In the genomic region with DNA sequence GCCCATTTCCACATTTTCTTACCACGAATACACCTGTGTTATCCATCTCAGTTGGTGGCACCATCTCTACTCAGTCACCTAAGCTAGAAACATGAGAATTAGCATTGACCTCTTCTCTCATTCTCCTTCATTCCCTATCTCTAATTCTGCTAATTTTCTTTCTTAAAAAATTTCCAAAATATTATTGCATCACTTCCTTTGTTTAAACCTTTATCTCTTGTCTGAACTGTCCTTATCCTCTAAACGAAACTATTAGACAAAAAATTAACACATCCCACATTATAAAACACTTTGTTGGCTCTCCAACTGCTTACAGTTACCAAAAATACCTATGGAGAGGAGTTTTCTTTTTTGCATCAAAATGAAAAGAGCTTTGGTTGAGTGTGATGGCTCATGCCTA, we compare ENCODE assay signal across 24 cellular contexts. TPM values are rescaled to one million over a fixed set of nuclear protein-coding genes. Genes with fewer than 3 reads are reported as not detected.
DNase-seq lines count a peak whose midpoint lies in the region; ATAC-seq, FAIRE-seq and TF ChIP-seq lines count a peak whose summit lies in the region.
"Had no signal": no experiment of that assay in that cellular context is flagged by ENCODE, and none has a peak within 500 bp of the region (broad histone marks: within the 10 kb centered on the region; RNA-seq: fewer than 3 reads in every experiment).

No MANE protein-coding gene starts in this region.

- H3K4me3 Mint-ChIP-seq in Caco-2 (ENCODE audit: unreplicated experiment), result no peak overlapping the region
- H3K4me3 Mint-ChIP-seq in stimulated activated effector memory CD8-positive, alpha-beta T cell treated with anti-CD3 and anti-CD28 coated beads, Interleukin-12 subunit alpha, Interleukin-12 subunit beta, amount 100 ng/mL, for 72 hours, result no peak overlapping the region
- H3K4me3 Mint-ChIP-seq: CD14-positive monocyte; CD4-positive, alpha-beta memory T cell; CD4-positive, CD25-positive, alpha-beta regulatory T cell; CD8-positive, alpha-beta memory T cell had no signal

- no peak overlapping the region for H2BK5ac ChIP-seq in IMR-90 (ENCODE audit: low read depth, low read length, poor library complexity, severe bottlenecking)

- no peak overlapping the region for H4K8ac ChIP-seq in IMR-90 (ENCODE audit: low read depth in 2 of 2, low read length in 2 of 2)

- no peak overlapping the region for H2BK15ac ChIP-seq in IMR-90 (ENCODE audit: low read depth, low read length)

- no TSS peak for BruUV-seq in Caco-2 (replicated peaks; lab: Mats Ljungman, UMichigan)
- BruUV-seq in IMR-90 (replicated peaks; lab: Mats Ljungman, UMichigan), result no TSS peak
- BruUV-seq in K562 (replicated peaks; lab: Mats Ljungman, UMichigan), result no TSS peak

- no peak overlapping the region for H3K4me3 ChIP-seq in Caco-2 (ENCODE audit: low read depth, low read length)
- no peak overlapping the region for H3K4me3 ChIP-seq in IMR-90 (ENCODE audit: insufficient read depth, low read depth, low read length)
- H3K4me3 ChIP-seq in K562, result no peak overlapping the region
- H3K4me3 ChIP-seq in sigmoid colon, result no peak overlapping the region
- no peak overlapping the region for H3K4me3 ChIP-seq in SK-N-SH (ENCODE audit: low read depth in 2 of 2, low read length in 1 of 2)
- H3K4me3 ChIP-seq: BLaER1 had no signal

- H3K27ac Mint-ChIP-seq in Caco-2 (ENCODE audit: unreplicated experiment), result peak overlapping the region; percentile 9
- peak overlapping the region; percentile 75 for H3K27ac Mint-ChIP-seq in stimulated activated effector memory CD8-positive, alpha-beta T cell treated with anti-CD3 and anti-CD28 coated beads, Interleukin-12 subunit alpha, Interleukin-12 subunit beta, amount 100 ng/mL, for 72 hours

- H3K9me1 ChIP-seq in IMR-90 (ENCODE audit: insufficient read depth, low read length) (0 out of 2 replicates have a peak, but pooled peaks cover 8% of the 10 kb centered on the region), K562 (ENCODE audit: control insufficient read depth, insufficient read depth, low read length) (no peaks in the 10 kb centered on the region)

- no peak overlapping the region for H4K91ac ChIP-seq in IMR-90 (ENCODE audit: insufficient read depth, low read depth, low read length)

- peaks cover 33 to 35% of the 10 kb centered on the region in 2 experiments for H3K79me1 ChIP-seq in IMR-90 (ENCODE audit: low read depth in 1 of 2, low read length in 2 of 2)

- 100% methylated on average over 1 of the region's 2 CpGs; no CpG with 5 or more reads in 1 of the 2 experiments for WGBS in IMR-90 (ENCODE audit: extremely low coverage in 2 of 2, insufficient read length in 1 of 2), 2 experiments
- WGBS in K562 (ENCODE audit: insufficient coverage, low coverage, missing lambda C conversion rate), result 60% methylated on average over 2 of the region's 2 CpGs
- WGBS in sigmoid colon, 2 donors, result 95 to 96% methylated on average over 2 of the region's 2 CpGs
- WGBS in SK-N-SH (ENCODE audit: low lambda C conversion rate), result 88% methylated on average over 2 of the region's 2 CpGs

- H3K79me2 ChIP-seq in K562 (ENCODE audit: control insufficient read depth, insufficient read depth, low read length) (peaks cover 15% of the 10 kb centered on the region; the same call in 1 of the 3 replicates), SK-N-SH (ENCODE audit: insufficient read depth) (peaks cover 47% of the 10 kb centered on the region)

- DNase-seq in Caco-2 (no peak), IMR-90 (no peak), K562 (ENCODE audit: extremely low read depth in 1 of 4, low spot score in 3 of 4) (no peak), sigmoid colon (no peak), SK-N-SH (no peak)
- no peak for DNase-seq in stimulated activated effector memory CD8-positive, alpha-beta T cell treated with anti-CD3 and anti-CD28 coated beads, Interleukin-12 subunit alpha, Interleukin-12 subunit beta, amount 100 ng/mL, for 72 hours (ENCODE audit: low spot score in 2 of 2)
- DNase-seq: 8988T; ACHN; BE2C; C1 segment of cervical spinal cord; Calu3; CD4-positive, alpha-beta memory T cell; CD4-positive, CD25-positive, alpha-beta regulatory T cell; CD8-positive, alpha-beta memory T cell; COR-L47; DMS79 treated with DMSO at 0.1 percent for 48 hours; GF-D8 had no signal

- H4K20me1 ChIP-seq in IMR-90 (ENCODE audit: insufficient read depth, low read length), result no peaks in the 10 kb centered on the region; the same call in 1 of the 2 replicates
- no peaks in the 10 kb centered on the region for H4K20me1 ChIP-seq in K562 (replicated peaks; ENCODE audit: control insufficient read depth, insufficient read depth, low read length)
- no peaks in the 10 kb centered on the region for H4K20me1 ChIP-seq in SK-N-SH (ENCODE audit: insufficient read depth)

- no peaks in the 10 kb centered on the region for H3K9me2 ChIP-seq in SK-N-SH

- ATAC-seq in IMR-90 (ENCODE audit: low read depth) (no peak), K562 (no peak), GM18907 (IDR thresholded peaks at IDR 0.05; ENCODE audit: unreplicated experiment) (no peak)
- ATAC-seq in stimulated activated effector memory CD8-positive, alpha-beta T cell treated with anti-CD3 and anti-CD28 coated beads, Interleukin-12 subunit alpha, Interleukin-12 subunit beta, amount 100 ng/mL, for 72 hours, result no peak

- POLR2A ChIA-PET in Caco-2 (lab: Charles Lee) (interaction anchor here (0.6 kb wide), 1 partner anchor 13 kb away, joined by 5 read pairs; no protein-coding TSS in a partner anchor), IMR-90 (lab: Charles Lee; ENCODE audit: unreplicated experiment) (no interaction called here), K562 (lab: Yijun Ruan, JAX) (interaction anchor here (0.6 kb wide), 1 partner anchor 104 kb away, joined by 3 read pairs; no protein-coding TSS in a partner anchor), SK-N-SH (lab: Yijun Ruan, JAX) (no interaction called here)

- H3K4ac ChIP-seq in IMR-90 (ENCODE audit: low read depth, low read length), result no peak overlapping the region

- H3K4me1 Mint-ChIP-seq in Caco-2 (ENCODE audit: low read depth, unreplicated experiment), result no peaks in the 10 kb centered on the region
- peaks cover 22% of the 10 kb centered on the region for H3K4me1 Mint-ChIP-seq in stimulated activated effector memory CD8-positive, alpha-beta T cell treated with anti-CD3 and anti-CD28 coated beads, Interleukin-12 subunit alpha, Interleukin-12 subunit beta, amount 100 ng/mL, for 72 hours
- H3K4me1 Mint-ChIP-seq: CD14-positive monocyte had no signal

- dilution Hi-C loops in IMR-90 (cut with HindIII; ENCODE audit: low sequenced_read_pairs, unreplicated experiment), result no loop called here

- H3K27ac ChIP-seq in IMR-90 (ENCODE audit: insufficient read depth, low read length) (no peak overlapping the region), K562 (ENCODE audit: extremely low read depth, low read depth, low read length) (no peak overlapping the region), sigmoid colon (no peak overlapping the region), SK-N-SH (ENCODE audit: low read depth in 2 of 2, low read length in 1 of 2) (no peak overlapping the region)
- H3K27ac ChIP-seq: BLaER1 had no signal

- FAIRE-seq in K562 (lab: Jason Lieb, UNC), result no peak
- FAIRE-seq: A204.1, D721Med, G401.6, GM12891 had no signal

- H2BK20ac ChIP-seq in IMR-90 (ENCODE audit: low read depth, low read length), result no peak overlapping the region

- H4K5ac ChIP-seq in IMR-90 (ENCODE audit: low read depth, low read length), result no peak overlapping the region

- no peak overlapping the region for H2AK5ac ChIP-seq in IMR-90 (ENCODE audit: low read depth, low read length)

- no peaks in the 10 kb centered on the region for H3K9me3 ChIP-seq in Caco-2
- H3K9me3 ChIP-seq in IMR-90 (ENCODE audit: control insufficient read depth, insufficient read depth, low read length), result no peaks in the 10 kb centered on the region
- no peaks in the 10 kb centered on the region for H3K9me3 ChIP-seq in K562 (replicated peaks; ENCODE audit: control insufficient read depth, insufficient read depth, low read depth, low read length)
- H3K9me3 ChIP-seq in sigmoid colon, result no peaks in the 10 kb centered on the region
- H3K9me3 ChIP-seq in SK-N-SH, result no peaks in the 10 kb centered on the region
- H3K9me3 ChIP-seq: BE2C, BLaER1 had no signal

- H3K4me1 ChIP-seq in Caco-2 (no peaks in the 10 kb centered on the region), IMR-90 (ENCODE audit: control insufficient read depth, insufficient read depth, low read length) (0 out of 2 replicates have a peak, but pooled peaks cover 2% of the 10 kb centered on the region), K562 (replicated peaks in 1 of 2; ENCODE audit: control insufficient read depth in 2 of 2, insufficient read depth in 2 of 2, low read length in 2 of 2) (no peaks in the 10 kb centered on the region), sigmoid colon (no peaks in the 10 kb centered on the region), SK-N-SH (ENCODE audit: control insufficient read depth in 1 of 2, insufficient read depth in 2 of 2, low read depth in 1 of 2, low read length in 1 of 2) (no peaks in the 10 kb centered on the region)
- H3K4me1 ChIP-seq: BE2C, BLaER1 had no signal

- TF ChIP-seq EP300 in K562 (IDR thresholded peaks at IDR 0.05; ENCODE audit: low read length) (no peak), sigmoid colon (IDR thresholded peaks at IDR 0.05) (no peak), SK-N-SH (IDR thresholded peaks at IDR 0.05; ENCODE audit: borderline replicate concordance in 1 of 2, low read depth in 1 of 2, low read length in 1 of 2) (no peak)

- intact Hi-C loops in Caco-2 (cut with micrococcal nuclease; ENCODE audit: unreplicated experiment) (no loop called here), IMR-90 (cut with micrococcal nuclease) (no loop called here), K562 (cut with micrococcal nuclease) (no loop called here), sigmoid colon (cut with DNase I) (no loop called here)

- TF ChIP-seq RAD21 in IMR-90 (IDR thresholded peaks at IDR 0.05; ENCODE audit: low read length) (no peak), K562 (CRISPR knock-in tag; conservative IDR thresholded peaks at IDR 0.05 in 1 of 2, IDR thresholded peaks at IDR 0.05 in 1 of 2) (no peak), SK-N-SH (IDR thresholded peaks at IDR 0.05; ENCODE audit: low read length) (no peak)

- H3K4me2 ChIP-seq in IMR-90 (ENCODE audit: low read depth, low read length), result no peak overlapping the region
- H3K4me2 ChIP-seq in K562 (ENCODE audit: insufficient read depth, low read length), result no peak overlapping the region
- H3K4me2 ChIP-seq in SK-N-SH, result no peak overlapping the region
- H3K4me2 ChIP-seq: BLaER1 had no signal

- no peaks in the 10 kb centered on the region for H3K27me3 Mint-ChIP-seq in Caco-2 (ENCODE audit: insufficient read depth, unreplicated experiment)
- H3K27me3 Mint-ChIP-seq: CD4-positive, alpha-beta memory T cell; CD4-positive, CD25-positive, alpha-beta regulatory T cell; CD8-positive, alpha-beta memory T cell had no signal

- no peak overlapping the region for H3K23ac ChIP-seq in IMR-90 (ENCODE audit: low read depth, low read length)

- CTCF ChIA-PET in Caco-2 (lab: Charles Lee) (no interaction called here), IMR-90 (lab: Yijun Ruan, JAX) (no interaction called here), K562 (lab: Yijun Ruan, JAX; ENCODE audit: low intra/inter-chr PET ratio) (no interaction called here), SK-N-SH (lab: Yijun Ruan, JAX) (interaction anchor here (0.8 kb wide), 1 partner anchor 13 kb away, joined by 4 read pairs; no protein-coding TSS in a partner anchor)

- no peak overlapping the region for H3K56ac ChIP-seq in IMR-90 (ENCODE audit: extremely low read depth, insufficient read depth, low read length)

- peaks cover 12% of the 10 kb centered on the region for H3K9me3 Mint-ChIP-seq in Caco-2 (ENCODE audit: unreplicated experiment)
- no peaks in the 10 kb centered on the region for H3K9me3 Mint-ChIP-seq in stimulated activated effector memory CD8-positive, alpha-beta T cell treated with anti-CD3 and anti-CD28 coated beads, Interleukin-12 subunit alpha, Interleukin-12 subunit beta, amount 100 ng/mL, for 72 hours
- H3K9me3 Mint-ChIP-seq: CD8-positive, alpha-beta memory T cell had no signal

- no peak overlapping the region for H3K14ac ChIP-seq in IMR-90 (replicated peaks; ENCODE audit: low read depth, low read length)

- in situ Hi-C loops in IMR-90 (cut with MboI; ENCODE audit: low sequenced_read_pairs) (no loop called here), K562 (cut with MboI) (no loop called here)

- no peaks in the 10 kb centered on the region for H3F3A ChIP-seq in SK-N-SH (replicated peaks; ENCODE audit: insufficient read depth)

- peaks cover 27% of the 10 kb centered on the region for H3K36me3 Mint-ChIP-seq in Caco-2 (ENCODE audit: insufficient read depth, unreplicated experiment)
- H3K36me3 Mint-ChIP-seq in stimulated activated effector memory CD8-positive, alpha-beta T cell treated with anti-CD3 and anti-CD28 coated beads, Interleukin-12 subunit alpha, Interleukin-12 subunit beta, amount 100 ng/mL, for 72 hours, result peaks cover 13% of the 10 kb centered on the region

- H3K36me3 ChIP-seq in Caco-2 (ENCODE audit: control insufficient read depth, insufficient read depth, low read length), result no peaks in the 10 kb centered on the region
- H3K36me3 ChIP-seq in IMR-90 (ENCODE audit: control insufficient read depth, insufficient read depth, low read length), result no peaks in the 10 kb centered on the region
- peaks cover 4% of the 10 kb centered on the region; the same call in 1 of the 3 replicates for H3K36me3 ChIP-seq in K562 (ENCODE audit: control insufficient read depth, insufficient read depth, low read length)
- H3K36me3 ChIP-seq in sigmoid colon, result no peaks in the 10 kb centered on the region
- no peaks in the 10 kb centered on the region for H3K36me3 ChIP-seq in SK-N-SH (replicated peaks in 1 of 2; ENCODE audit: control insufficient read depth in 1 of 2, insufficient read depth in 2 of 2, low read length in 1 of 2)

- H3K18ac ChIP-seq in IMR-90 (ENCODE audit: low read depth, low read length), result no peak overlapping the region

- no peak for TF ChIP-seq CTCF in Caco-2 (IDR thresholded peaks at IDR 0.05; ENCODE audit: insufficient read depth in 1 of 2, low read depth in 1 of 2, low read length in 1 of 2, severe bottlenecking in 1 of 2, unreplicated experiment in 1 of 2)
- no peak for TF ChIP-seq CTCF in IMR-90 (conservative IDR thresholded peaks at IDR 0.05; ENCODE audit: low read depth, low read length)
- no peak for TF ChIP-seq CTCF in K562 (IDR thresholded peaks at IDR 0.05 in 2 of 3, conservative IDR thresholded peaks at IDR 0.05 in 1 of 3; ENCODE audit: insufficient read depth in 2 of 3, low read depth in 1 of 3, low read length in 3 of 3)
- TF ChIP-seq CTCF in sigmoid colon (IDR thresholded peaks at IDR 0.05), result no peak
- TF ChIP-seq CTCF in SK-N-SH (IDR thresholded peaks at IDR 0.05), result no peak

- no peaks in the 10 kb centered on the region for H3K27me3 ChIP-seq in Caco-2 (replicated peaks; ENCODE audit: control insufficient read depth, insufficient read depth, low read length)
- H3K27me3 ChIP-seq in IMR-90 (ENCODE audit: control insufficient read depth, insufficient read depth, low read length), result no peaks in the 10 kb centered on the region
- no peaks in the 10 kb centered on the region for H3K27me3 ChIP-seq in K562 (ENCODE audit: control insufficient read depth in 2 of 2, insufficient read depth in 2 of 2, low read length in 2 of 2)
- H3K27me3 ChIP-seq in sigmoid colon, result no peaks in the 10 kb centered on the region
- H3K27me3 ChIP-seq in SK-N-SH (ENCODE audit: insufficient read depth), result no peaks in the 10 kb centered on the region
- H3K27me3 ChIP-seq: BE2C, BLaER1 had no signal

- H3K9ac ChIP-seq in IMR-90 (ENCODE audit: low read depth, low read length) (no peak overlapping the region), K562 (ENCODE audit: insufficient read depth in 1 of 2, low read depth in 2 of 2, low read length in 2 of 2) (no peak overlapping the region), SK-N-SH (no peak overlapping the region)
- H3K9ac ChIP-seq: BLaER1 had no signal

- no peak overlapping the region for H2AK9ac ChIP-seq in IMR-90 (replicated peaks; ENCODE audit: low read depth, low read length, poor library complexity)

- no peak for TF ChIP-seq POLR2A in IMR-90 (IDR thresholded peaks at IDR 0.05; ENCODE audit: low read depth, low read length)
- TF ChIP-seq POLR2A in K562 (conservative IDR thresholded peaks at IDR 0.05), result no peak
- TF ChIP-seq POLR2A in sigmoid colon (IDR thresholded peaks at IDR 0.05), result no peak

- H2AFZ ChIP-seq in IMR-90 (replicated peaks; ENCODE audit: low read length, poor library complexity), result no peak overlapping the region
- no peak overlapping the region for H2AFZ ChIP-seq in K562 (ENCODE audit: low read depth, low read length)
- H2AFZ ChIP-seq in SK-N-SH (ENCODE audit: low read depth), result no peak overlapping the region

- no peak overlapping the region for H2BK120ac ChIP-seq in IMR-90 (ENCODE audit: low read depth, low read length)

RNA-seq across cellular contexts. Expression of a gene that starts 18.3 kb away (rescaled TPM):
- total RNA-seq in Caco-2 (2022) (28.9 and 30.6 TPM in 2 replicates), IMR-90 (2012; rRNA removed) (1.4 TPM in 2 replicates), K562 (2014; rRNA removed) (3.8 and 4.4 TPM in 2 replicates), K562 (2014; rRNA removed; fragmentation: Illumina TruSeq; extraction: Trizol) (3.3 and 4.4 TPM in 2 replicates), K562 (2015; rRNA removed; fragmentation: Illumina TruSeq; extraction: Trizol) (4.1 TPM in 2 replicates), K562 (2021) (9.2 and 9.6 TPM in 2 replicates), sigmoid colon (10 to 100 TPM in 1 of 4 donors, 1 to 10 TPM in 3; 5.2 to 12.2 (median 7.8) TPM)
- polyA plus RNA-seq in IMR-90 (2012; rRNA removed) (2.2 and 2.3 TPM in 2 replicates), K562 (2011; rRNA removed) (2.4 and 2.8 TPM in 2 replicates), K562 (2014; fragmentation: Illumina TruSeq; extraction: Trizol) (8.7 and 9.9 TPM in 2 replicates), K562 (2014; fragmentation: Nextera tagmentation; extraction: Ambion mirVana) (1 to 10 TPM; 1.5 to 2.0 TPM), K562 (2014; rRNA removed) (3.1 and 4.9 TPM in 2 replicates), sigmoid colon (1 to 10 TPM; 3.0 to 4.2 (median 3.9) TPM), SK-N-SH (2012; rRNA removed) (1.7 and 2.4 TPM in 2 replicates)
- 1.4 and 1.6 TPM in 2 replicates for polyA plus RNA-seq in IMR-90 (2012; cell fraction: cytosol; rRNA removed)
- polyA plus RNA-seq in IMR-90 (2012; cell fraction: nucleus; rRNA removed; ENCODE audit: low replicate concordance), result 1.4 and 2.0 TPM in 2 replicates
- total RNA-seq in K562 (2011; cell fraction: chromatin; rRNA removed; ENCODE audit: low replicate concordance), result 6.2 and 11.8 TPM in 2 replicates
- total RNA-seq in K562 (2011; cell fraction: nucleolus; rRNA removed), result 5.5 and 6.1 TPM in 2 replicates
- total RNA-seq in K562 (2011; cell fraction: nucleoplasm; rRNA removed), result 7.3 and 7.6 TPM in 2 replicates
- 1.2 TPM in 2 replicates for polyA plus RNA-seq in K562 (2011; cell fraction: cytosol; rRNA removed)
- polyA plus RNA-seq in K562 (2011; cell fraction: nucleus; rRNA removed), result 2.6 and 3.5 TPM in 2 replicates
- polyA plus RNA-seq in K562 (2012), result 5.6 and 6.2 TPM in 2 replicates
- 4.2 and 4.6 TPM in 2 replicates for polyA minus RNA-seq in K562 (2011; rRNA and poly(A)+ RNA removed)
- 2.6 and 2.8 TPM in 2 replicates for polyA minus RNA-seq in K562 (2011; cell fraction: cytosol; rRNA and poly(A)+ RNA removed)
- polyA minus RNA-seq in K562 (2011; cell fraction: nucleus; rRNA and poly(A)+ RNA removed), result 6.1 and 6.3 TPM in 2 replicates
- polyA plus RNA-seq in SK-N-SH (2012; cell fraction: cytosol; rRNA removed), result 2.6 and 2.7 TPM in 2 replicates
- polyA plus RNA-seq in SK-N-SH (2012; cell fraction: nucleus; rRNA removed), result 1.9 and 2.3 TPM in 2 replicates

RNA-seq across cellular contexts. Expression of a gene that starts 48.6 kb away (rescaled TPM):
- total RNA-seq in Caco-2 (2022) (568 and 613 TPM in 2 replicates), IMR-90 (2012; rRNA removed) (343 and 367 TPM in 2 replicates), K562 (2014; rRNA removed) (356 and 389 TPM in 2 replicates), K562 (2014; rRNA removed; fragmentation: Illumina TruSeq; extraction: Trizol) (559 and 608 TPM in 2 replicates), K562 (2015; rRNA removed; fragmentation: Illumina TruSeq; extraction: Trizol) (452 and 493 TPM in 2 replicates), K562 (2021) (409 and 465 TPM in 2 replicates), sigmoid colon (100 to 1,000 TPM; 335 to 363 (median 358) TPM)
- polyA plus RNA-seq in IMR-90 (2012; rRNA removed) (357 and 382 TPM in 2 replicates), K562 (2011; rRNA removed) (766 and 904 TPM in 2 replicates), K562 (2014; fragmentation: Illumina TruSeq; extraction: Trizol) (466 and 557 TPM in 2 replicates), K562 (2014; fragmentation: Nextera tagmentation; extraction: Ambion mirVana) (1,000 to 10,000 TPM; 1,372 to 1,475 TPM), K562 (2014; rRNA removed) (557 and 719 TPM in 2 replicates), sigmoid colon (100 to 1,000 TPM; 424 to 993 (median 718) TPM), SK-N-SH (2012; rRNA removed) (299 and 331 TPM in 2 replicates)
- polyA plus RNA-seq in IMR-90 (2012; cell fraction: cytosol; rRNA removed), result 102 and 204 TPM in 2 replicates
- polyA plus RNA-seq in IMR-90 (2012; cell fraction: nucleus; rRNA removed; ENCODE audit: low replicate concordance), result 118 and 283 TPM in 2 replicates
- 125 and 199 TPM in 2 replicates for total RNA-seq in K562 (2011; cell fraction: chromatin; rRNA removed; ENCODE audit: low replicate concordance)
- total RNA-seq in K562 (2011; cell fraction: nucleolus; rRNA removed), result 102 and 104 TPM in 2 replicates
- 144 and 173 TPM in 2 replicates for total RNA-seq in K562 (2011; cell fraction: nucleoplasm; rRNA removed)
- 279 and 353 TPM in 2 replicates for polyA plus RNA-seq in K562 (2011; cell fraction: cytosol; rRNA removed)
- polyA plus RNA-seq in K562 (2011; cell fraction: nucleus; rRNA removed), result 162 and 279 TPM in 2 replicates
- polyA plus RNA-seq in K562 (2012), result 367 and 617 TPM in 2 replicates
- polyA minus RNA-seq in K562 (2011; rRNA and poly(A)+ RNA removed), result 359 and 407 TPM in 2 replicates
- 174 and 190 TPM in 2 replicates for polyA minus RNA-seq in K562 (2011; cell fraction: cytosol; rRNA and poly(A)+ RNA removed)
- 66.1 and 141 TPM in 2 replicates for polyA minus RNA-seq in K562 (2011; cell fraction: nucleus; rRNA and poly(A)+ RNA removed)
- 366 and 469 TPM in 2 replicates for polyA plus RNA-seq in SK-N-SH (2012; cell fraction: cytosol; rRNA removed)
- 138 and 187 TPM in 2 replicates for polyA plus RNA-seq in SK-N-SH (2012; cell fraction: nucleus; rRNA removed)

RNA-seq across cellular contexts. Expression of a gene that starts 48.8 kb away (rescaled TPM):
- total RNA-seq in Caco-2 (2022), result 27.8 and 27.9 TPM in 2 replicates
- total RNA-seq in IMR-90 (2012; rRNA removed), result 3.0 and 6.1 TPM in 2 replicates
- polyA plus RNA-seq in IMR-90 (2012; rRNA removed), result 4.2 and 6.4 TPM in 2 replicates
- polyA plus RNA-seq in IMR-90 (2012; cell fraction: cytosol; rRNA removed), result 0.41 and 0.61 TPM in 2 replicates
- 1.6 and 8.8 TPM in 2 replicates for polyA plus RNA-seq in IMR-90 (2012; cell fraction: nucleus; rRNA removed; ENCODE audit: low replicate concordance)
- total RNA-seq in K562 (2011; cell fraction: chromatin; rRNA removed; ENCODE audit: low replicate concordance), result 9.9 and 21.8 TPM in 2 replicates
- 6.8 TPM in 2 replicates for total RNA-seq in K562 (2011; cell fraction: nucleolus; rRNA removed)
- 12.8 and 24.7 TPM in 2 replicates for total RNA-seq in K562 (2011; cell fraction: nucleoplasm; rRNA removed)
- 13.6 and 14.4 TPM in 2 replicates for total RNA-seq in K562 (2014; rRNA removed)
- 16.0 and 16.9 TPM in 2 replicates for total RNA-seq in K562 (2014; rRNA removed; fragmentation: Illumina TruSeq; extraction: Trizol)
- total RNA-seq in K562 (2015; rRNA removed; fragmentation: Illumina TruSeq; extraction: Trizol), result 17.2 and 18.4 TPM in 2 replicates
- total RNA-seq in K562 (2021), result 9.7 and 11.7 TPM in 2 replicates
- 6.7 and 13.8 TPM in 2 replicates for polyA plus RNA-seq in K562 (2011; rRNA removed)
- polyA plus RNA-seq in K562 (2011; cell fraction: cytosol; rRNA removed), result 1.2 and 1.8 TPM in 2 replicates
- 4.2 and 5.9 TPM in 2 replicates for polyA plus RNA-seq in K562 (2011; cell fraction: nucleus; rRNA removed)
- 12.6 and 13.0 TPM in 2 replicates for polyA plus RNA-seq in K562 (2012)
- polyA plus RNA-seq in K562 (2014; fragmentation: Illumina TruSeq; extraction: Trizol), result 11.8 and 14.5 TPM in 2 replicates
- 10 to 100 TPM; 30.7 to 35.6 TPM for polyA plus RNA-seq in K562 (2014; fragmentation: Nextera tagmentation; extraction: Ambion mirVana)
- polyA plus RNA-seq in K562 (2014; rRNA removed), result 13.9 and 23.4 TPM in 2 replicates
- 5.2 and 5.5 TPM in 2 replicates for polyA minus RNA-seq in K562 (2011; rRNA and poly(A)+ RNA removed)
- polyA minus RNA-seq in K562 (2011; cell fraction: cytosol; rRNA and poly(A)+ RNA removed), result 2.2 and 3.6 TPM in 2 replicates
- polyA minus RNA-seq in K562 (2011; cell fraction: nucleus; rRNA and poly(A)+ RNA removed), result 4.4 and 7.2 TPM in 2 replicates
- 10 to 100 TPM in 1 of 4 donors, 1 to 10 TPM in 3; 5.9 to 17.2 (median 7.6) TPM for total RNA-seq in sigmoid colon
- polyA plus RNA-seq in sigmoid colon, result 10 to 100 TPM in 1 of 3 donors, 1 to 10 TPM in 2; 6.7 to 12.6 (median 6.7) TPM
- 3.2 and 4.4 TPM in 2 replicates for polyA plus RNA-seq in SK-N-SH (2012; rRNA removed)
- polyA plus RNA-seq in SK-N-SH (2012; cell fraction: cytosol; rRNA removed), result 3.2 and 7.9 TPM in 2 replicates
- polyA plus RNA-seq in SK-N-SH (2012; cell fraction: nucleus; rRNA removed), result 4.1 and 10.3 TPM in 2 replicates

Comparison
In these comparisons a context has a peak if more than half of its experiments do, and no peak if none do; other contexts are left out.
1. POLR2A ChIA-PET loops: an anchor here in Caco-2 (0.6 kb wide) and K562 (0.6 kb wide); none called in IMR-90 and SK-N-SH.